Comparison of ENCODE assay signal across 20 cellular contexts in genomic region chr7:3960045-3960772, GRCh38.
A peak's percentile ranks its signal among the peaks of the same experiment; 100 is the strongest.
DNase-seq lines count a peak whose midpoint lies in the region; ATAC-seq, FAIRE-seq and TF ChIP-seq lines count a peak whose summit lies in the region.
"Had no signal": no experiment of that assay in that cellular context is flagged by ENCODE, and none has a peak within 500 bp of the region (broad histone marks: within the 10 kb centered on the region; RNA-seq: fewer than 3 reads in every experiment).

No MANE protein-coding gene starts in this region.

- peaks cover 40% of the 10 kb centered on the region for H3K4me1 Mint-ChIP-seq in nephron progenitor cell
- peaks cover 25 to 30% of the 10 kb centered on the region in 2 donors for H3K4me1 Mint-ChIP-seq in stimulated activated naive B cell treated with anti-CD40 and anti-IgM and Interleukin-4, amounts not matched to agents 10 μg/mL and 1 μg/mL and 100 μg/mL, for 72 hours
- H3K4me1 Mint-ChIP-seq: CD4-positive, CD25-positive, alpha-beta regulatory T cell; GM23338; H9 had no signal

- H3K4me3 Mint-ChIP-seq in nephron progenitor cell, result no peak overlapping the region
- H3K4me3 Mint-ChIP-seq in stimulated activated naive B cell treated with anti-CD40 and anti-IgM and Interleukin-4, amounts not matched to agents 10 μg/mL and 1 μg/mL and 100 μg/mL, for 72 hours, result no peak overlapping the region
- H3K4me3 Mint-ChIP-seq: CD4-positive, CD25-positive, alpha-beta regulatory T cell; GM23338; H9 had no signal

- H3K4me2 ChIP-seq in PC-3 (ENCODE audit: low read length), result no peak overlapping the region
- H3K4me2 ChIP-seq: BLaER1 treated with 17β-estradiol and CSF1 and Interleukin-3, amounts not matched to agents 10 nM and 100 nM; GM23338 had no signal

- H3K4me1 ChIP-seq in PC-3 (ENCODE audit: insufficient read depth, low read length) (peaks cover 9% of the 10 kb centered on the region; the same call in 1 of the 2 replicates), small intestine (ENCODE audit: control insufficient read depth in 2 of 2, insufficient read depth in 1 of 2, low read depth in 1 of 2, low read length in 1 of 2) (no peaks in the 10 kb centered on the region)

- in situ Hi-C loops in Caki2 (cut with HindIII; ENCODE audit: low pct_unique_long_range_greater_than_20kb, low sequenced_read_pairs), result no loop called here

- TF ChIP-seq CTCF in PC-3 (conservative IDR thresholded peaks at IDR 0.05; ENCODE audit: low read depth, low read length), result no peak
- no peak for TF ChIP-seq CTCF in nephron progenitor cell (IDR thresholded peaks at IDR 0.05)

- intact Hi-C loops in PC-3 (cut with micrococcal nuclease), result no loop called here

- H2AFZ ChIP-seq in PC-3 (ENCODE audit: low read length), result no peak overlapping the region
- H2AFZ ChIP-seq: GM23338 had no signal

- H3K27ac Mint-ChIP-seq in nephron progenitor cell, result peak overlapping the region; percentile 55
- no peak overlapping the region for H3K27ac Mint-ChIP-seq in stimulated activated naive B cell treated with anti-CD40 and anti-IgM and Interleukin-4, amounts not matched to agents 10 μg/mL and 1 μg/mL and 100 μg/mL, for 72 hours
- H3K27ac Mint-ChIP-seq: CD4-positive, CD25-positive, alpha-beta regulatory T cell; GM23338 had no signal

- peak; percentile 18; the same call in 1 of the 2 replicates for ATAC-seq in PC-3
- ATAC-seq in stimulated activated naive B cell treated with anti-CD40 and anti-IgM and Interleukin-4, amounts not matched to agents 10 μg/mL and 1 μg/mL and 100 μg/mL, for 72 hours (replicated peaks), result no peak
- ATAC-seq: GM23338, HepG2 had no signal

- no peaks in the 10 kb centered on the region for H4K20me1 ChIP-seq in PC-3 (ENCODE audit: low read length)

- H3K9me3 Mint-ChIP-seq in nephron progenitor cell, result no peaks in the 10 kb centered on the region
- no peaks in the 10 kb centered on the region for H3K9me3 Mint-ChIP-seq in stimulated activated naive B cell treated with anti-CD40 and anti-IgM and Interleukin-4, amounts not matched to agents 10 μg/mL and 1 μg/mL and 100 μg/mL, for 72 hours
- H3K9me3 Mint-ChIP-seq: GM23338, H9 had no signal

- no peak overlapping the region for H3K27ac ChIP-seq in PC-3 (ENCODE audit: low read length)
- H3K27ac ChIP-seq in small intestine (ENCODE audit: low read depth in 1 of 2, low read length in 1 of 2), result no peak overlapping the region
- H3K27ac ChIP-seq: BLaER1 treated with 17β-estradiol and CSF1 and Interleukin-3, amounts not matched to agents 10 nM and 100 nM; HL-60 had no signal

- H3K27me3 ChIP-seq in PC-3 (ENCODE audit: low read length) (no peaks in the 10 kb centered on the region), small intestine (ENCODE audit: control insufficient read depth in 2 of 2, insufficient read depth in 2 of 2, low read length in 2 of 2) (no peaks in the 10 kb centered on the region)
- H3K27me3 ChIP-seq: BLaER1 treated with 17β-estradiol and CSF1 and Interleukin-3, amounts not matched to agents 10 nM and 100 nM had no signal

- POLR2A ChIA-PET in PC-3 (lab: Charles Lee; ENCODE audit: unreplicated experiment), result no interaction called here

- CTCF ChIA-PET in PC-3 (lab: Charles Lee), result interaction anchor here (0.6 kb wide), 1 partner anchor 258 kb away, joined by 3 read pairs; no protein-coding TSS in a partner anchor

- H3K36me3 ChIP-seq in PC-3 (ENCODE audit: low read depth, low read length) (no peaks in the 10 kb centered on the region), small intestine (ENCODE audit: control insufficient read depth in 2 of 2, insufficient read depth in 2 of 2, low read length in 2 of 2) (no peaks in the 10 kb centered on the region)
- H3K36me3 ChIP-seq: BLaER1 treated with 17β-estradiol and CSF1 and Interleukin-3, amounts not matched to agents 10 nM and 100 nM had no signal

- WGBS in small intestine, 3 donors, result 90 to 95% (median 93%) methylated on average over 11 of the region's 11 CpGs

- H3K4me3 ChIP-seq in PC-3 (ENCODE audit: low read length), result no peak overlapping the region
- no peak overlapping the region for H3K4me3 ChIP-seq in small intestine (ENCODE audit: low read depth in 1 of 2, low read length in 2 of 2)
- H3K4me3 ChIP-seq: BLaER1 treated with 17β-estradiol and CSF1 and Interleukin-3, amounts not matched to agents 10 nM and 100 nM; GM23338 had no signal

- peaks cover 3% of the 10 kb centered on the region for H3K27me3 Mint-ChIP-seq in nephron progenitor cell (ENCODE audit: low read depth, poor library complexity)
- H3K27me3 Mint-ChIP-seq in stimulated activated naive B cell treated with anti-CD40 and anti-IgM and Interleukin-4, amounts not matched to agents 10 μg/mL and 1 μg/mL and 100 μg/mL, for 72 hours, result peaks cover 0 to 13% of the 10 kb centered on the region in 2 donors
- H3K27me3 Mint-ChIP-seq: CD4-positive, CD25-positive, alpha-beta regulatory T cell had no signal

- no TSS peak for BruUV-seq in PC-3 (replicated peaks; lab: Mats Ljungman, UMichigan)

- no peaks in the 10 kb centered on the region for H3K79me2 ChIP-seq in PC-3 (ENCODE audit: low read length)

- H3F3A ChIP-seq in PC-3 (ENCODE audit: low read length, unreplicated experiment), result no peaks in the 10 kb centered on the region

- no peak for FAIRE-seq in small intestine (lab: Jason Lieb, UNC)
- FAIRE-seq: G401.6, GM12891, HepG2 had no signal

- no peaks in the 10 kb centered on the region for H3K36me3 Mint-ChIP-seq in nephron progenitor cell (ENCODE audit: low read depth)
- H3K36me3 Mint-ChIP-seq in stimulated activated naive B cell treated with anti-CD40 and anti-IgM and Interleukin-4, amounts not matched to agents 10 μg/mL and 1 μg/mL and 100 μg/mL, for 72 hours, result no peaks in the 10 kb centered on the region
- H3K36me3 Mint-ChIP-seq: CD4-positive, CD25-positive, alpha-beta regulatory T cell had no signal

- DNase-seq in Caki2 (ENCODE audit: low read depth), result peak; percentile 18
- no peak for DNase-seq in PC-3
- peak; percentile 45 for DNase-seq in glomerular visceral epithelial cell (ENCODE audit: extremely low spot score)
- no peak for DNase-seq in nephron progenitor cell
- no peak for DNase-seq in stimulated activated naive B cell treated with anti-CD40 and anti-IgM and Interleukin-4, amounts not matched to agents 10 μg/mL and 1 μg/mL and 100 μg/mL, for 72 hours
- DNase-seq in small intestine, result no peak
- DNase-seq in NCI-H2081 (lab: John Stamatoyannopoulos, UW), result no peak
- DNase-seq in NCI-H510A treated with DMSO at 0.1 percent for 48 hours (lab: John Stamatoyannopoulos, UW), result no peak
- DNase-seq: 8988T; Calu3; CD4-positive, CD25-positive, alpha-beta regulatory T cell; DMS79; EL; H9 had no signal

- H3K9ac ChIP-seq in PC-3 (ENCODE audit: low read length), result no peak overlapping the region
- H3K9ac ChIP-seq: BLaER1 treated with 17β-estradiol and CSF1 and Interleukin-3, amounts not matched to agents 10 nM and 100 nM had no signal

- H3K9me3 ChIP-seq in PC-3 (ENCODE audit: low read length) (no peaks in the 10 kb centered on the region), small intestine (ENCODE audit: control insufficient read depth, low read depth) (no peaks in the 10 kb centered on the region)

- H3K9me2 ChIP-seq in PC-3 (replicated peaks; ENCODE audit: low read length), result no peaks in the 10 kb centered on the region

Comparison
In these comparisons a context has a peak if more than half of its experiments do, and no peak if none do; other contexts are left out.
1. DNase-seq: peak in Caki2 (single experiment) and glomerular visceral epithelial cell (single experiment); none in PC-3 (single experiment), nephron progenitor cell (single experiment), stimulated activated naive B cell treated with anti-CD40 and anti-IgM and Interleukin-4, amounts not matched to agents 10 μg/mL and 1 μg/mL and 100 μg/mL, for 72 hours (single experiment), small intestine (single experiment), NCI-H2081 (0 of 2) and NCI-H510A treated with DMSO at 0.1 percent for 48 hours (single experiment).